ENCODE assay signal across 23 cellular contexts in the genomic region with DNA sequence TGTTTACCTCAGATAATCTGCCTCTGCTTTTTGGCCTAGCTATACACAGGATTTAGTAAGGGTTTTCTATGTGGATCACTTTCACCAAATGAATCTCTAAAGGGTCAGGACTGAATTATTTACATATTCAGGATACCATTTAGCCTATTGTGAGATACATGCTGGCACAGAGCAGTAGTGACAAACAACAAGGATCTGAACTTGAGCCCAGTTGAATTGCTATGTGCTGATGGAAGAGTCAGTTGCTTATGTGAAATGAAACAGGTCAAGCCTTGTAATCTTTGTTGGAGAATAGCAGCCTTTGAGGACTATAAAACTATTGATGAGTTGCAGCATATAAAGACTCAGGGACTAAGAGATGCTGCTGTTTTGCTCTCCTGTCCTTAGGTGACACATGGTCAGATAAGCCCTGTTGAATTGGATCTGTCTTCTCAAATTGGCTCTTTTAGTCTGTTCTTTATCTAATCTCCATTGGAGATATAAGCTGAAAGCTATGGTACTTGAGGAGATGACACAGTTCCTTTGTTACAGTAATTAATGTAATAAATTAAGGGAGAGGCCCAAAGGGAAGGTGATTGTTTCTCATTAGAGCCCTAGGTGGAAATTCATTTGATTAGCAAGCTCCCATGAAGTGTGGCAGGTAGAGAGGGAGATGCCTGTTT. TPM values are rescaled to one million over a fixed set of nuclear protein-coding genes. Genes with fewer than 3 reads are reported as not detected.
DNase-seq lines count a peak whose midpoint lies in the region; ATAC-seq and TF ChIP-seq lines count a peak whose summit lies in the region.
"Had no signal": no experiment of that assay in that cellular context is flagged by ENCODE, and none has a peak within 500 bp of the region (broad histone marks: within the 10 kb centered on the region; RNA-seq: fewer than 3 reads in every experiment).

No MANE protein-coding gene starts in this region.

- no peak overlapping the region for H3K4me3 ChIP-seq in fibroblast of mammary gland (ENCODE audit: control insufficient read depth, low read depth, low read length)
- H3K4me3 ChIP-seq: BLaER1 treated with 17β-estradiol and CSF1 and Interleukin-3, amounts not matched to agents 10 nM and 100 nM; coronary artery; HAP-1; heart left ventricle; skin epidermis had no signal

- CTCF ChIA-PET in activated naive CD4-positive, alpha-beta T cell treated with anti-CD3 and anti-CD28 coated beads for 36 hours (lab: Charles Lee) = no interaction called here
- CTCF ChIA-PET in T-cell (lab: Charles Lee) = interaction anchor here in 1 of 2 donors (0.6 kb wide), 1 partner anchor 638 kb away, joined by 3 read pairs; no protein-coding TSS in a partner anchor

- H3K4me1 Mint-ChIP-seq in activated naive CD4-positive, alpha-beta T cell treated with anti-CD3 and anti-CD28 coated beads, Interleukin-2, amount 50 U/mL, for 24 hours = peaks cover 69% of the 10 kb centered on the region
- peaks cover 52% of the 10 kb centered on the region for H3K4me1 Mint-ChIP-seq in activated naive CD4-positive, alpha-beta T cell treated with anti-CD3 and anti-CD28 coated beads for 36 hours (ENCODE audit: low read depth)
- H3K4me1 Mint-ChIP-seq in T-cell (peaks cover 52 to 64% (median 59%) of the 10 kb centered on the region in 3 donors), progenitor cell of endocrine pancreas (ENCODE audit: low read depth) (peaks cover 12% of the 10 kb centered on the region)

- TF ChIP-seq CTCF in fibroblast of mammary gland (conservative IDR thresholded peaks at IDR 0.05; ENCODE audit: control insufficient read depth, insufficient read depth, low read depth, low read length) (no peak), progenitor cell of endocrine pancreas (IDR thresholded peaks at IDR 0.05; ENCODE audit: unreplicated experiment) (no peak)

- intact Hi-C loops in activated naive CD4-positive, alpha-beta T cell treated with anti-CD3 and anti-CD28 coated beads for 36 hours (cut with micrococcal nuclease) = no loop called here

- no peak for ATAC-seq in T-cell (replicated peaks in 1 of 4)
- no peak for ATAC-seq in GM19324 (IDR thresholded peaks at IDR 0.05; ENCODE audit: low FRiP score, unreplicated experiment)
- no peak for ATAC-seq in HG03469 (IDR thresholded peaks at IDR 0.05; ENCODE audit: unreplicated experiment)
- ATAC-seq: activated CD4-positive, CD25-positive, alpha-beta regulatory T cell treated with anti-CD3 and anti-CD28 coated beads, Interleukin-2, amount 50 U/mL, for 24 hours; activated CD8-positive, alpha-beta T cell treated with anti-CD3 and anti-CD28 coated beads for 36 hours had no signal

- no peaks in the 10 kb centered on the region for H3K27me3 Mint-ChIP-seq in activated naive CD4-positive, alpha-beta T cell treated with anti-CD3 and anti-CD28 coated beads, Interleukin-2, amount 50 U/mL, for 24 hours
- no peaks in the 10 kb centered on the region for H3K27me3 Mint-ChIP-seq in activated naive CD4-positive, alpha-beta T cell treated with anti-CD3 and anti-CD28 coated beads for 36 hours (ENCODE audit: low read depth)
- H3K27me3 Mint-ChIP-seq in T-cell (no peaks in the 10 kb centered on the region), progenitor cell of endocrine pancreas (no peaks in the 10 kb centered on the region)
- H3K27me3 Mint-ChIP-seq: activated CD8-positive, alpha-beta T cell treated with anti-CD3 and anti-CD28 coated beads for 36 hours had no signal

- no peak overlapping the region for H3K4me3 Mint-ChIP-seq in activated naive CD4-positive, alpha-beta T cell treated with anti-CD3 and anti-CD28 coated beads, Interleukin-2, amount 50 U/mL, for 24 hours
- H3K4me3 Mint-ChIP-seq in activated naive CD4-positive, alpha-beta T cell treated with anti-CD3 and anti-CD28 coated beads for 36 hours = no peak overlapping the region
- H3K4me3 Mint-ChIP-seq in T-cell (peak overlapping the region in 1 of 3 donors; percentile 17), progenitor cell of endocrine pancreas (ENCODE audit: low read depth) (no peak overlapping the region)
- H3K4me3 Mint-ChIP-seq: activated CD8-positive, alpha-beta T cell treated with anti-CD3 and anti-CD28 coated beads for 36 hours had no signal

- H3K27ac Mint-ChIP-seq in activated naive CD4-positive, alpha-beta T cell treated with anti-CD3 and anti-CD28 coated beads, Interleukin-2, amount 50 U/mL, for 24 hours = peak overlapping the region; percentile 53
- no peak overlapping the region for H3K27ac Mint-ChIP-seq in activated naive CD4-positive, alpha-beta T cell treated with anti-CD3 and anti-CD28 coated beads for 36 hours
- peak overlapping the region; percentile 52 to 71 for H3K27ac Mint-ChIP-seq in T-cell
- H3K27ac Mint-ChIP-seq in progenitor cell of endocrine pancreas = peak overlapping the region; percentile 69
- H3K27ac Mint-ChIP-seq: activated CD8-positive, alpha-beta T cell treated with anti-CD3 and anti-CD28 coated beads for 36 hours had no signal

- H3K36me3 Mint-ChIP-seq in activated naive CD4-positive, alpha-beta T cell treated with anti-CD3 and anti-CD28 coated beads, Interleukin-2, amount 50 U/mL, for 24 hours = peaks cover 8% of the 10 kb centered on the region
- H3K36me3 Mint-ChIP-seq in activated naive CD4-positive, alpha-beta T cell treated with anti-CD3 and anti-CD28 coated beads for 36 hours (ENCODE audit: low read depth) = peaks cover 12% of the 10 kb centered on the region
- H3K36me3 Mint-ChIP-seq in T-cell (peaks cover 19% of the 10 kb centered on the region), progenitor cell of endocrine pancreas (ENCODE audit: insufficient read depth) (peaks cover 11% of the 10 kb centered on the region)

- DNase-seq in activated naive CD4-positive, alpha-beta T cell treated with anti-CD3 and anti-CD28 coated beads for 36 hours = no peak
- DNase-seq in T-cell = no peak
- DNase-seq in fibroblast of mammary gland (ENCODE audit: low read depth) = peak; percentile 14
- DNase-seq in progenitor cell of endocrine pancreas (ENCODE audit: low spot score, unreplicated experiment) = no peak
- no peak for DNase-seq in NOMO-1 treated with dmso at 0.1 percent for 144 hours (lab: John Stamatoyannopoulos, UW; ENCODE audit: unreplicated experiment)
- DNase-seq: activated CD8-positive, alpha-beta T cell treated with anti-CD3 and anti-CD28 coated beads for 36 hours; activated gamma-delta T cell treated with Interleukin-2 at 50 U/mL for 16 hours; amygdala; Calu3; heart left ventricle; NCI-H1048; NCI-H2029; NCI-H345; OCI-M1; substantia nigra had no signal

- H3K9me3 Mint-ChIP-seq in activated naive CD4-positive, alpha-beta T cell treated with anti-CD3 and anti-CD28 coated beads, Interleukin-2, amount 50 U/mL, for 24 hours = no peaks in the 10 kb centered on the region
- H3K9me3 Mint-ChIP-seq in activated naive CD4-positive, alpha-beta T cell treated with anti-CD3 and anti-CD28 coated beads for 36 hours = no peaks in the 10 kb centered on the region
- H3K9me3 Mint-ChIP-seq in T-cell (no peaks in the 10 kb centered on the region), progenitor cell of endocrine pancreas (ENCODE audit: low read depth) (no peaks in the 10 kb centered on the region)
- H3K9me3 Mint-ChIP-seq: activated CD8-positive, alpha-beta T cell treated with anti-CD3 and anti-CD28 coated beads for 36 hours had no signal

- POLR2A ChIA-PET in T-cell (lab: Charles Lee) = interaction anchor here in 1 of 2 donors (0.6 kb wide), 1 partner anchor 90 kb away, joined by 5 read pairs; no protein-coding TSS in a partner anchor

RNA-seq across cellular contexts. Expression of gene ZNF609, which starts 30.4 kb away (rescaled TPM):
- 10 to 100 TPM; 39.5 to 40.4 TPM for total RNA-seq in activated naive CD4-positive, alpha-beta T cell treated with anti-CD3 and anti-CD28 coated beads for 36 hours
- total RNA-seq in T-cell (10 to 100 TPM; 52.7 to 81.8 (median 59.3) TPM), progenitor cell of endocrine pancreas (72.0 and 75.3 TPM in 2 replicates)
